ENCODE assay signal across 8 cellular contexts in the genomic region with DNA sequence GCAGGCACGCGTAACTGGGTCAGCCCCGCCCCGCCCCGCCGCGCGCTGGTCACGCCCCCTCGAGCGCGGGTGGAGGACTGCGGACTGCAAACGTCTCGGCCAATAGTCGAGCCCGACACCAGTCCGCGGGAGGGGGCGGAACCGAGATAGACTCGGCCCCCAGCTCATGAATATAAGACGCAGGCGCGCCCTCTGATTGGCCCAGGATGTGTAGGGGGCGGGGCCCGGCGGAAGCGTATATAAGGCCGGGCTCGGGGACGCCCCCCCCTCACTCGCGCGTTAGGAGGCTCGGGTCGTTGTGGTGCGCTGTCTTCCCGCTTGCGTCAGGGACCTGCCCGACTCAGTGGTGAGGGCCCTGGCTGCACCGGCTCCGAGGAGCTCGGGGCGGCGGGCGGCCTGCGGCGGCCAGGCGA. TPM values are rescaled to one million over a fixed set of nuclear protein-coding genes. Genes with fewer than 3 reads are reported as not detected.
DNase-seq lines count a peak whose midpoint lies in the region; ATAC-seq, FAIRE-seq and TF ChIP-seq lines count a peak whose summit lies in the region.

A gene (plus strand): TSS at position 268 of the 413 bp plus-strand sequence. CDS start 1,602 bp downstream, outside the sequence.

- TF ChIP-seq CTCF in AG10803 (conservative IDR thresholded peaks at IDR 0.05; ENCODE audit: low read length) (no peak), kidney (IDR thresholded peaks at IDR 0.05; ENCODE audit: borderline replicate concordance, extremely low read depth, insufficient read depth) (no peak)

- peak within 1 kb of the TSS; percentile 96 to 97 for H3K27ac ChIP-seq in kidney (ENCODE audit: low read depth in 2 of 2, low read length in 2 of 2)

- ATAC-seq in GM19043 (IDR thresholded peaks at IDR 0.05; ENCODE audit: low read depth, unreplicated experiment) (peak; percentile 43), HG03378 (IDR thresholded peaks at IDR 0.05; ENCODE audit: unreplicated experiment) (peak; percentile 47)

- H3K4me3 ChIP-seq in AG10803 (ENCODE audit: low read length) (peak within 1 kb of the TSS; percentile 94), kidney (ENCODE audit: low read length in 2 of 2) (peak within 1 kb of the TSS; percentile 89 to 94)

- H3K36me3 ChIP-seq in kidney (ENCODE audit: control insufficient read depth in 1 of 2, insufficient read depth in 2 of 2, low read length in 2 of 2): peaks cover 17 to 32% of the 10 kb centered on the region in 2 donors

- H3K9me3 ChIP-seq in kidney (ENCODE audit: control insufficient read depth in 1 of 2, low read length in 2 of 2): no peaks in the 10 kb centered on the region

- intact Hi-C loops in kidney (cut with DNase I): no loop called here

- DNase-seq in AG10803 (ENCODE audit: low read depth) (peak; percentile 99), NCI-H510A (lab: John Stamatoyannopoulos, UW) (peak; percentile 94), cerebellar cortex (ENCODE audit: low spot score) (peak; percentile 100), kidney (peak; percentile 100)
- peak; percentile 100 for DNase-seq in activated CD4-positive, CD25-positive, alpha-beta regulatory T cell treated with anti-CD3 and anti-CD28 coated beads, Interleukin-2, amount 50 U/mL, for 72 hours
- DNase-seq in stimulated activated CD4-positive, alpha-beta T cell treated with anti-CD3 and anti-CD28 coated beads, Interleukin-15, amount 100 ng/mL, for 1 hour (ENCODE audit: low read depth in 1 of 2, low spot score in 1 of 2): peak; percentile 98 to 99

- peak within 1 kb of the TSS; percentile 77 to 97 for H3K9ac ChIP-seq in kidney (ENCODE audit: low read length in 2 of 2)

- peak; percentile 96 for FAIRE-seq in kidney (lab: Jason Lieb, UNC)

- H3K4me1 ChIP-seq in kidney (ENCODE audit: control insufficient read depth in 1 of 2, insufficient read depth in 1 of 2, low read depth in 1 of 2, low read length in 2 of 2): peaks cover 33 to 61% of the 10 kb centered on the region in 2 donors

RNA-seq across cellular contexts. Expression of the gene that starts here (rescaled TPM):
- total RNA-seq in kidney: 533 TPM
- polyA plus RNA-seq in kidney (ENCODE audit: insufficient read depth, low read depth, low replicate concordance): 408 TPM

Comparison
In these comparisons a context has a peak if more than half of its experiments do, and no peak if none do; other contexts are left out.
1. Peak in every context shown above with its lines: DNase-seq, ATAC-seq, H3K4me3 ChIP-seq and H3K27ac ChIP-seq.